ENCODE assay signal across 9 cellular contexts in the genomic region with DNA sequence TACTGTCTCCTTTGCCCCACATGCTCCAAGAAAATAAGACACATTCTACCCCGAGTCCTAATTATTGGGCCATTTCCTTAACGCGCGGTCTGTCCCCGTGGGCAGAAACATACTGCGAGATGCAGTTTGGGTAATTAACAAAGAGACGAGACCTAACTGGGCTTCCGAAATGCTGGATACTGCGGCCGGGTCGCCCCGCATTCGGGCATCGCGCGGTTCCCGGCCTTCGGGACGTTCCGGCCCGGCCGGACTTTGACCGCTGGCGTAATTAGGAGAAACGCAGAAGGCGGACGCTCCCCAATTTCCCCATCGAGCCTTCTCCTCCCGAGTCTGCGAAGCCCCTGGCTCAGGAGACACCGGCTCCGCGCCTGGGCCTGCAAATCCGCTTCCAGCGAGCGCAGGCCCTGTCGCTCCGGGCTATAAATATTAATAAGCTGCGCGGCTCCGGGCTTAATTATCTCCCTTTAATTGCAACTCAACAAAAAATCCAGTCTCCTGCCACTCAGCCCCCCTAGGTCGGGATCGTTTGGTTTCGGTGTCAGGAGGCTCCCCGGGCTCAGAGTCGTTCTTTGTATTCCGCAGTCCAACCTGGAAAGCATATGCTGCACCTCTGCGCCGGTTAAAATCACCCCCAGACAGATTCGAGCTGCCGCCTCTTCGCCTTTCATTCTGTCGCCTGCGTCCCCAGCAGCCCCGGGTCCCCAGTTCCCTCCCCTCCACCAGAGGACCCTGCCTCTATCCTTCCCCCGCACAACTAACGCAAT.
A peak's percentile ranks its signal among the peaks of the same experiment; 100 is the strongest.
DNase-seq lines count a peak whose midpoint lies in the region; ATAC-seq and TF ChIP-seq lines count a peak whose summit lies in the region.
"Had no signal": no experiment of that assay in that cellular context is flagged by ENCODE, and none has a peak within 500 bp of the region (broad histone marks: within the 10 kb centered on the region; RNA-seq: fewer than 3 reads in every experiment).

No MANE protein-coding gene starts in this region.

- peaks cover 27 to 71% (median 65%) of the 10 kb centered on the region in 7 donors for H3K27me3 ChIP-seq in heart right ventricle
- peaks cover 0 to 53% of the 10 kb centered on the region in 2 donors for H3K27me3 ChIP-seq in tibial artery

- in situ Hi-C loops in GM13977 (cut with MboI; ENCODE audit: low pct_unique_long_range_greater_than_20kb, low sequenced_read_pairs, unreplicated experiment), result no loop called here

- peaks cover 50 to 57% (median 54%) of the 10 kb centered on the region in 3 donors for H3K27me3 Mint-ChIP-seq in naive B cell

- H3K4me1 ChIP-seq in heart right ventricle (peaks cover 6 to 27% (median 22%) of the 10 kb centered on the region in 9 donors), urinary bladder (ENCODE audit: insufficient read depth) (no peaks in the 10 kb centered on the region), tibial artery (peaks cover 0 to 12% (median 10%) of the 10 kb centered on the region in 4 donors)

- H3K27ac ChIP-seq in heart right ventricle (no peak overlapping the region), coronary artery (no peak overlapping the region), urinary bladder (ENCODE audit: low read depth) (no peak overlapping the region), tibial artery (no peak overlapping the region)

- H3K9me3 Mint-ChIP-seq in naive B cell, result peaks cover 0 to 3% (median 0%) of the 10 kb centered on the region in 7 donors

- peak overlapping the region in 2 of 6 donors; percentile 32 to 76 for H3K27ac Mint-ChIP-seq in naive B cell

- no peaks in the 10 kb centered on the region for H3K36me3 ChIP-seq in heart right ventricle
- no peaks in the 10 kb centered on the region for H3K36me3 ChIP-seq in urinary bladder (ENCODE audit: insufficient read depth)
- H3K36me3 ChIP-seq in tibial artery, result no peaks in the 10 kb centered on the region

- H3K4me3 ChIP-seq in heart right ventricle (peak overlapping the region in 9 of 10 donors; percentile 21 to 54 (median 47)), coronary artery (peak overlapping the region; percentile 70), urinary bladder (ENCODE audit: low read depth, low read length) (peak overlapping the region; percentile 37), tibial artery (peak overlapping the region in 1 of 2 donors; percentile 48)

- H3K4me3 Mint-ChIP-seq in naive B cell, result peak overlapping the region; percentile 79 to 95 (median 86)

- intact Hi-C loops in heart right ventricle (cut with DNase I) (no loop called here), left ventricle myocardium superior (cut with micrococcal nuclease) (no loop called here), tibial artery (cut with DNase I; ENCODE audit: low total_unique reads) (no loop called here)

- no peak for DNase-seq in heart right ventricle
- DNase-seq in left ventricle myocardium superior, result no peak
- no peak for DNase-seq in coronary artery (ENCODE audit: low spot score)
- DNase-seq in naive B cell, result no peak
- DNase-seq in GM13977 (ENCODE audit: low spot score), result no peak
- no peak for DNase-seq in activated CD4-positive, alpha-beta T cell treated with anti-CD3 and anti-CD28 coated beads, Interleukin-2, amount 50 U/mL, for 1 hour
- no peak for DNase-seq in tibial artery
- DNase-seq: COR-L47 had no signal

- ATAC-seq in heart right ventricle (peak in 1 of 8 donors; percentile 21), left ventricle myocardium superior (no peak), naive B cell (ENCODE audit: low read depth in 2 of 2) (peak; percentile 21 to 27)

- WGBS in heart right ventricle, 2 donors, result 19 to 27% methylated on average over 57 of the region's 57 CpGs
- WGBS in urinary bladder, result 32% methylated on average over 57 of the region's 57 CpGs

- TF ChIP-seq CTCF in heart right ventricle (IDR thresholded peaks at IDR 0.05) (no peak), coronary artery (IDR thresholded peaks at IDR 0.05) (no peak), GM13977 (IDR thresholded peaks at IDR 0.05; ENCODE audit: extremely low read depth, insufficient read depth, missing control alignments) (no peak), tibial artery (IDR thresholded peaks at IDR 0.05) (no peak)

- peaks cover 17 to 21% (median 21%) of the 10 kb centered on the region in 3 donors for H3K4me1 Mint-ChIP-seq in naive B cell

- no peaks in the 10 kb centered on the region for H3K36me3 Mint-ChIP-seq in naive B cell

- H3K9me3 ChIP-seq in heart right ventricle, result no peaks in the 10 kb centered on the region
- H3K9me3 ChIP-seq in tibial artery, result no peaks in the 10 kb centered on the region
